In genomic region chr12:27064397-27065342, GRCh38 we compare ENCODE assay signal across 13 cellular contexts. TPM values are rescaled to one million over a fixed set of nuclear protein-coding genes. Genes with fewer than 3 reads are reported as not detected.
DNase-seq lines count a peak whose midpoint lies in the region; ATAC-seq and TF ChIP-seq lines count a peak whose summit lies in the region.
"Had no signal": no experiment of that assay in that cellular context is flagged by ENCODE, and none has a peak within 500 bp of the region (broad histone marks: within the 10 kb centered on the region; RNA-seq: fewer than 3 reads in every experiment).

No MANE protein-coding gene starts in this region.

- H3K27me3 ChIP-seq in adipocyte (replicated peaks; ENCODE audit: control insufficient read depth, insufficient read depth, low read length) (no peaks in the 10 kb centered on the region), Peyer's patch (no peaks in the 10 kb centered on the region)
- H3K27me3 ChIP-seq: pancreas had no signal

- TF ChIP-seq POLR2A in Peyer's patch (IDR thresholded peaks at IDR 0.05), result no peak

- H3K9me3 ChIP-seq in adipocyte (ENCODE audit: control insufficient read depth, low read length) (peaks cover 8% of the 10 kb centered on the region), Peyer's patch (no peaks in the 10 kb centered on the region)
- H3K9me3 ChIP-seq: pancreas had no signal

- H3K4me3 ChIP-seq in adipocyte (ENCODE audit: low read length) (no peak overlapping the region), Peyer's patch (no peak overlapping the region)
- H3K4me3 ChIP-seq: pancreas had no signal

- no peak overlapping the region for H3K9ac ChIP-seq in adipocyte (ENCODE audit: low read length)

- H3K27ac ChIP-seq in Peyer's patch, result no peak overlapping the region
- H3K27ac ChIP-seq: pancreas had no signal

- ATAC-seq in GM18499 (IDR thresholded peaks at IDR 0.05; ENCODE audit: insufficient read depth, unreplicated experiment), result peak; percentile 78
- peak; percentile 93 for ATAC-seq in GM21528 (IDR thresholded peaks at IDR 0.05; ENCODE audit: low FRiP score, unreplicated experiment)
- ATAC-seq in HG03196 (IDR thresholded peaks at IDR 0.05; ENCODE audit: unreplicated experiment), result peak; percentile 86
- ATAC-seq: CD8-positive, alpha-beta T cell; pancreas had no signal

- H3K36me3 ChIP-seq in adipocyte (ENCODE audit: control insufficient read depth, insufficient read depth, low read length, severe bottlenecking) (no peaks in the 10 kb centered on the region), Peyer's patch (no peaks in the 10 kb centered on the region)
- H3K36me3 ChIP-seq: pancreas had no signal

- DNase-seq in adipocyte (ENCODE audit: low read depth) (peak; percentile 21), activated T-cell treated with anti-CD3 and anti-CD28 coated beads for 4 hours (no peak), NCI-H748 treated with DMSO at 0.1 percent for 48 hours (lab: John Stamatoyannopoulos, UW) (no peak), Peyer's patch (no peak), NCI-H2196 treated with DMSO at 0.1 percent for 48 hours (lab: John Stamatoyannopoulos, UW; ENCODE audit: unreplicated experiment) (no peak)
- DNase-seq: activated naive CD4-positive, alpha-beta T cell; CD8-positive, alpha-beta T cell; endodermal cell; NCI-H187 treated with DMSO at 0.1 percent for 48 hours; pancreas had no signal

- TF ChIP-seq CTCF in Peyer's patch (IDR thresholded peaks at IDR 0.05), result no peak

- H3K4me1 ChIP-seq in adipocyte (ENCODE audit: control insufficient read depth, insufficient read depth, low read length) (peaks cover 2% of the 10 kb centered on the region), Peyer's patch (no peaks in the 10 kb centered on the region)
- H3K4me1 ChIP-seq: pancreas had no signal

RNA-seq across cellular contexts. Expression of gene C12orf71, which starts 17.7 kb away (rescaled TPM):
- not detected for total RNA-seq in Peyer's patch
- total RNA-seq: CD8-positive, alpha-beta T cell; endodermal cell; pancreas had no signal

RNA-seq across cellular contexts. Expression of gene MED21, which starts 42.3 kb away (rescaled TPM):
- 10 to 100 TPM; 21.9 to 49.5 (median 24.6) TPM for total RNA-seq in Peyer's patch

RNA-seq across cellular contexts. Expression of gene TM7SF3, which starts 50.5 kb away (rescaled TPM):
- 10 to 100 TPM; 33.8 to 58.9 (median 49.7) TPM for total RNA-seq in Peyer's patch
